ENCODE assay signal across 1 cellular context in the genomic region with DNA sequence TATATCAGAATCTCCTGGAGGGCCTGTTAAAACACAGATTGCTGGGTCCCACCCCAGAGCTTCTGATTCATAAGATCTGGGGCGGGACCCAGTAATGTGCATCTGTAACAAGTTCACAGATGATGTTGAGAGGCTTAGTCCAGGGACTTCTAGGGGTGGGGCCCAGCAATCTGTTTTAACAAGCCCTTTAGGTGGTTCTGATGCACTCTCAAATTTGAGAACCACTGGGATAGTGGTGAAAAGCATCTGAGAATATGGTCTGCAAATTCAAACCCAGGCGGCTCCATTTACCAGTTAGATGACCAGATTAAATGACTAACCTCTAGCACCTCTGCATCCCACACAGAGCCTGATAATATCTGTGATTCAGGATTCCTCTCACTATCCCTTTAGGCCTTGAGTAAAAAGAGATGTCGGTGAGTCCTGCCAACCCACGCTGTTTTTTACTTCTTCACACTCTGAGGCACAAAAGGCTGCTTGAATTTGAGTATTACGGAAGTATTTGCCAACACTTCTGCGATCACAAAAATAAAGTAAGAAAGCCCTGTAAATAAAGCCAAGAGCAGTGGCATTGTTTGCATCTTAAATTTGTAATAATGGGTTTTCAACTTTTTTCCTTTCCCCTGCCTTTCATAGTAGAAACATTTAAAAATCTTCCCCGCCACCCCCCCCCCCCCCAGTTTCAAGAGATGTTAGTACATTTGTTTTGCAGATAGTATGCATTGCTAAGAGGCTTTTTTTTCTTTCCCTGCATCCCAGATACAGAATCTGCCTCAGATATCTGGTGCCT.
TF ChIP-seq lines count a peak whose summit lies in the region.

No MANE protein-coding gene starts in this region.

TF ChIP-seq in SK-N-SH, 30 proteins besides CTCF, POLR2A, EP300 and RAD21 (continued from another document):
- TF ChIP-seq ZBTB33 (IDR thresholded peaks at IDR 0.05; ENCODE audit: borderline replicate concordance, low read depth), result no peak
- TF ChIP-seq NRF1 (IDR thresholded peaks at IDR 0.05; ENCODE audit: low read depth, low read length), result no peak
- TF ChIP-seq PBX3 (IDR thresholded peaks at IDR 0.05), result no peak
- no peak for TF ChIP-seq FOXJ3 (CRISPR knock-in tag; IDR thresholded peaks at IDR 0.05)
- no peak for TF ChIP-seq SIN3A (IDR thresholded peaks at IDR 0.05; ENCODE audit: borderline replicate concordance, low read depth, low read length)
